Comparison of ENCODE assay signal across 1 cellular context in the genomic region with DNA sequence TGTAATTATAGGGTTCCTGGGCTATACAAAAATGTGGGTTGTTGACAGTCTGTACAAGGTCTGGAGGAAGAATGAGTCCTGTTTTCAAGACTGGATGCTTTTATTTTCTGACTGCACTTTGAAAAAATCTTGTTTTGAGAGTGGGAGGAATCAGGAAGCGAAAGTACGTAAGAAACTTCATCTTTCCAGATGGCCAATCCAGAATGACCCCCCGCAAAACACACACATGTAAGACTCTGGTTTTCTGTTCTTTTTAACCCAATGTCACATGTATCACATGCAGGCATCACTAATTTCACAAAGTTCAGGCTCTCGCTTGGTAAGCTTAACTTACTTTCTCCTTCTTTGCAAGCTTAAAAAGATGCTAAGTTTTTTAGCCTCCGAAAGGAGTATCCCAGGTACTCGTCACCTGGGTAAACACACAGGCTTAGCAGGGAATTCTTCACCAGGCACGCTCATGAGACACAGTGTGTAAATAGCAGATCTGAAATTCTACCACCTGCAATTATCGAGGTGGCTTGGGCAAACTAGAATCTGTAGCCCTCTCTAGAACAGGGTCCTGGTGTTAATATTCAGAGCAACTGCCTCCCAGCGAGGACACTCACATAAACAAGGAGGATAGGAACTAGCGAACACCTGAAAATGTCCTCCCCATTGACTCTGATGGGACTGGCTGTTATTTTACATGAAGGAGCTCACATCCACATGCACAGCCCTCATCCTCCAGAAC.
TF ChIP-seq lines count a peak whose summit lies in the region.

No MANE protein-coding gene starts in this region.

TF ChIP-seq in GM12878, 131 proteins besides CTCF, POLR2A, EP300 and RAD21:
- TF ChIP-seq CHD2 (IDR thresholded peaks at IDR 0.05; ENCODE audit: borderline replicate concordance, low read depth, low read length) (no peak), MTA2 (IDR thresholded peaks at IDR 0.05; ENCODE audit: low read depth) (peak; percentile 14; the same call in 1 of the 2 replicates), HSF1 (IDR thresholded peaks at IDR 0.05; ENCODE audit: low read depth, low read length) (no peak), USF1 (IDR thresholded peaks at IDR 0.05; ENCODE audit: borderline replicate concordance, extremely low read length, insufficient read depth, low read depth, low read length) (no peak), PAX5 (IDR thresholded peaks at IDR 0.05; ENCODE audit: borderline replicate concordance, low read depth, low read length) (peak; percentile 59), SPI1 (IDR thresholded peaks at IDR 0.05; ENCODE audit: borderline replicate concordance, insufficient read depth, low read depth, low read length) (peak; percentile 74), IKZF2 (IDR thresholded peaks at IDR 0.05) (peak in 1 of 2 experiments; percentile 31; a peak in 1 of 4 replicates), POLR2AphosphoS5 (IDR thresholded peaks at IDR 0.05; ENCODE audit: low read length) (no peak), SMAD1 (IDR thresholded peaks at IDR 0.05; ENCODE audit: low read depth, partially characterized antibody) (no peak), GATAD2B (conservative IDR thresholded peaks at IDR 0.05; ENCODE audit: low read depth) (no peak), ZNF384 (IDR thresholded peaks at IDR 0.05; ENCODE audit: borderline replicate concordance, low read depth, low read length) (peak; percentile 42; the same call in 1 of the 2 replicates), IRF4 (IDR thresholded peaks at IDR 0.05; ENCODE audit: low read depth, low read length) (peak; percentile 32; the same call in 1 of the 2 replicates), STAT1 (conservative IDR thresholded peaks at IDR 0.05) (no peak), POU2F2 (IDR thresholded peaks at IDR 0.05; ENCODE audit: borderline replicate concordance, low read depth, low read length) (peak; percentile 13; the same call in 1 of the 3 replicates), CREB1 (IDR thresholded peaks at IDR 0.05; ENCODE audit: low read depth) (0 out of 2 replicates have a peak, but pooled peaks have one; percentile 16), ATF7 (IDR thresholded peaks at IDR 0.05; ENCODE audit: low read depth) (peak; percentile 35; the same call in 1 of the 2 replicates), EGR1 (IDR thresholded peaks at IDR 0.05; ENCODE audit: borderline replicate concordance in 1 of 2, low read depth in 2 of 2, low read length in 2 of 2) (no peak), BHLHE40 (IDR thresholded peaks at IDR 0.05; ENCODE audit: borderline replicate concordance in 1 of 2, low read depth in 2 of 2, low read length in 1 of 2) (peak; percentile 49 to 60; a peak in 1 of 4 replicates), ETV6 (conservative IDR thresholded peaks at IDR 0.05 in 1 of 2, IDR thresholded peaks at IDR 0.05 in 1 of 2; ENCODE audit: borderline replicate concordance in 1 of 2, low read depth in 1 of 2) (peak in 1 of 2 experiments; percentile 15; a peak in 1 of 4 replicates)
- TF ChIP-seq, protein P1, sequence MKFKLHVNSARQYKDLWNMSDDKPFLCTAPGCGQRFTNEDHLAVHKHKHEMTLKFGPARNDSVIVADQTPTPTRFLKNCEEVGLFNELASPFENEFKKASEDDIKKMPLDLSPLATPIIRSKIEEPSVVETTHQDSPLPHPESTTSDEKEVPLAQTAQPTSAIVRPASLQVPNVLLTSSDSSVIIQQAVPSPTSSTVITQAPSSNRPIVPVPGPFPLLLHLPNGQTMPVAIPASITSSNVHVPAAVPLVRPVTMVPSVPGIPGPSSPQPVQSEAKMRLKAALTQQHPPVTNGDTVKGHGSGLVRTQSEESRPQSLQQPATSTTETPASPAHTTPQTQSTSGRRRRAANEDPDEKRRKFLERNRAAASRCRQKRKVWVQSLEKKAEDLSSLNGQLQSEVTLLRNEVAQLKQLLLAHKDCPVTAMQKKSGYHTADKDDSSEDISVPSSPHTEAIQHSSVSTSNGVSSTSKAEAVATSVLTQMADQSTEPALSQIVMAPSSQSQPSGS (IDR thresholded peaks at IDR 0.05; ENCODE audit: low read length) = 0 out of 2 replicates have a peak, but pooled peaks have one; percentile 22
TF ChIP-seq in GM12878: peak in this region for 12.
